ENCODE assay signal across 11 cellular contexts in genomic region chr7:7820939-7821338, GRCh38.
A peak's percentile ranks its signal among the peaks of the same experiment; 100 is the strongest.
DNase-seq lines count a peak whose midpoint lies in the region; ATAC-seq and TF ChIP-seq lines count a peak whose summit lies in the region.
"Had no signal": no experiment of that assay in that cellular context is flagged by ENCODE, and none has a peak within 500 bp of the region (broad histone marks: within the 10 kb centered on the region; RNA-seq: fewer than 3 reads in every experiment).

No MANE protein-coding gene starts in this region.

- peak; percentile 34 for ATAC-seq in GM19467 (IDR thresholded peaks at IDR 0.05; ENCODE audit: unreplicated experiment)
- peak; percentile 32 for ATAC-seq in HG03521 (IDR thresholded peaks at IDR 0.05; ENCODE audit: unreplicated experiment)
- ATAC-seq: activated CD4-positive, alpha-beta T cell treated with anti-CD3 and anti-CD28 coated beads for 36 hours had no signal

- no peak overlapping the region for H2AFZ ChIP-seq in OCI-LY7 (ENCODE audit: low read length)

- peaks cover 14% of the 10 kb centered on the region for H3K4me1 Mint-ChIP-seq in mesothelial cell of epicardium

- DNase-seq in GM06990 (ENCODE audit: extremely low read depth, insufficient read length) (peak; percentile 51), OCI-LY7 (ENCODE audit: low spot score) (peak; percentile 8), foreskin melanocyte (no peak), NCI-H748 treated with DMSO at 0.1 percent for 48 hours (lab: John Stamatoyannopoulos, UW) (no peak), mesothelial cell of epicardium (ENCODE audit: low spot score in 2 of 2, unreplicated experiment in 2 of 2) (no peak)
- DNase-seq in activated effector memory CD4-positive, alpha-beta T cell treated with Interleukin-2 at 50 U/mL for 16 hours = no peak
- DNase-seq: activated CD4-positive, alpha-beta T cell treated with anti-CD3 and anti-CD28 coated beads for 36 hours had no signal

- H3K27ac Mint-ChIP-seq in mesothelial cell of epicardium = no peak overlapping the region
- H3K27ac Mint-ChIP-seq: activated CD4-positive, alpha-beta T cell treated with anti-CD3 and anti-CD28 coated beads for 36 hours; type B pancreatic cell had no signal

- CTCF ChIA-PET in OCI-LY7 (lab: Charles Lee; ENCODE audit: unreplicated experiment) = interaction anchor here (0.7 kb wide), 1 partner anchor 42 kb away, joined by 3 read pairs; no protein-coding TSS in a partner anchor

- no peaks in the 10 kb centered on the region for H3K9me2 ChIP-seq in OCI-LY7 (ENCODE audit: insufficient read depth, low read length)

- H3K4me3 ChIP-seq in GM06990 (replicated peaks; ENCODE audit: low read depth, low read length) (no peak overlapping the region), OCI-LY7 (ENCODE audit: low read depth, low read length, poor library complexity, severe bottlenecking) (no peak overlapping the region)
- H3K4me3 ChIP-seq: skin epidermis had no signal

- H3K27me3 ChIP-seq in GM06990 (replicated peaks; ENCODE audit: control insufficient read depth, insufficient read depth, low read length) = no peaks in the 10 kb centered on the region

- POLR2A ChIA-PET in OCI-LY7 (lab: Charles Lee) = interaction anchor here (0.6 to 1.7 kb wide), 6 partner anchors 7 to 63 kb away, joined by 3 to 4 read pairs (median 3); no protein-coding TSS in a partner anchor

- no peaks in the 10 kb centered on the region for H3K79me2 ChIP-seq in OCI-LY7 (ENCODE audit: insufficient read depth, low read depth, low read length)

- no peaks in the 10 kb centered on the region for H3K36me3 ChIP-seq in GM06990 (ENCODE audit: control insufficient read depth, insufficient read depth, low read length)
- H3K36me3 ChIP-seq in OCI-LY7 (ENCODE audit: insufficient read depth, low read length) = no peaks in the 10 kb centered on the region; the same call in 1 of the 2 replicates

- peaks cover 7% of the 10 kb centered on the region for H3K36me3 Mint-ChIP-seq in mesothelial cell of epicardium
- H3K36me3 Mint-ChIP-seq: type B pancreatic cell had no signal

- TF ChIP-seq CTCF in GM06990 (IDR thresholded peaks at IDR 0.05; ENCODE audit: insufficient read depth, low read length, poor library complexity, severe bottlenecking) (no peak), OCI-LY7 (conservative IDR thresholded peaks at IDR 0.05; ENCODE audit: low read length) (no peak), mesothelial cell of epicardium (IDR thresholded peaks at IDR 0.05; ENCODE audit: unreplicated experiment) (no peak)

- peaks cover 19% of the 10 kb centered on the region for H3K4me1 ChIP-seq in OCI-LY7 (ENCODE audit: insufficient read depth, low read length, poor library complexity, severe bottlenecking)

- no peaks in the 10 kb centered on the region for H3K27me3 Mint-ChIP-seq in mesothelial cell of epicardium (ENCODE audit: low read depth)
- H3K27me3 Mint-ChIP-seq: activated CD4-positive, alpha-beta T cell treated with anti-CD3 and anti-CD28 coated beads for 36 hours; type B pancreatic cell had no signal

- no peaks in the 10 kb centered on the region for H4K20me1 ChIP-seq in OCI-LY7 (ENCODE audit: insufficient read depth, low read length)

- no peak overlapping the region for H3K4me3 Mint-ChIP-seq in mesothelial cell of epicardium
- H3K4me3 Mint-ChIP-seq: activated CD4-positive, alpha-beta T cell treated with anti-CD3 and anti-CD28 coated beads for 36 hours; type B pancreatic cell had no signal

- no TSS peak for BruUV-seq in OCI-LY7 (replicated peaks; lab: Mats Ljungman, UMichigan)

- H3K27ac ChIP-seq in OCI-LY7 (ENCODE audit: low read depth, low read length, poor library complexity, severe bottlenecking) = no peak overlapping the region
- H3K27ac ChIP-seq: skin epidermis had no signal

- no peaks in the 10 kb centered on the region for H3K9me3 ChIP-seq in OCI-LY7 (ENCODE audit: low read length)

- intact Hi-C loops in OCI-LY7 (cut with micrococcal nuclease; ENCODE audit: unreplicated experiment) = no loop called here

- peak overlapping the region; percentile 2; the same call in 1 of the 2 replicates for H3K4me2 ChIP-seq in OCI-LY7 (ENCODE audit: low read length)

- peaks cover 6% of the 10 kb centered on the region for H3K9me3 Mint-ChIP-seq in mesothelial cell of epicardium

Comparison
In these comparisons a context has a peak if more than half of its experiments do, and no peak if none do; other contexts are left out.
1. DNase-seq: peak in GM06990 (single experiment) and OCI-LY7 (single experiment); none in foreskin melanocyte (single experiment), NCI-H748 treated with DMSO at 0.1 percent for 48 hours (single experiment), activated effector memory CD4-positive, alpha-beta T cell treated with Interleukin-2 at 50 U/mL for 16 hours (single experiment) and mesothelial cell of epicardium (0 of 2).